22 cellular contexts compared by ENCODE assay signal in genomic region chr5:9699681-9700080, GRCh38.
"Had no signal": no experiment of that assay in that cellular context is flagged by ENCODE, and none has a peak within 500 bp of the region (broad histone marks: within the 10 kb centered on the region; RNA-seq: fewer than 3 reads in every experiment).

No MANE protein-coding gene starts in this region.

- H3K4me2 ChIP-seq: neural progenitor cell had no signal

- H3K27ac Mint-ChIP-seq: activated naive CD4-positive, alpha-beta T cell treated with anti-CD3 and anti-CD28 coated beads, Interleukin-2, amount 50 U/mL, for 72 hours; activated T-helper 17 cell treated with anti-CD3 and anti-CD28 coated beads, Interleukin-2, amount 50 U/mL, for 72 hours; naive thymus-derived CD8-positive, alpha-beta T cell; neural progenitor cell; stimulated activated naive CD8-positive, alpha-beta T cell treated with anti-CD3 and anti-CD28 coated beads, Interleukin-15, Interleukin-2, amounts not matched to agents 100 ng/mL and 50 ng/mL, for 24 hours; T-cell; T-helper 2 cell treated with Interferon-gamma antibody and Interleukin-4, amounts not matched to agents 5 μg/mL and 100 μg/mL, for 36 hours had no signal

- DNase-seq: activated CD4-positive, alpha-beta T cell treated with anti-CD3 and anti-CD28 coated beads for 1 hour; activated CD4-positive, alpha-beta T cell treated with anti-CD3 and anti-CD28 coated beads, Interleukin-2, amount 50 U/mL, for 1 hour; activated T-cell treated with anti-CD3 and anti-CD28 coated beads, Interleukin-2, amount 50 U/mL, for 1 hour; adrenal gland; cortex of kidney; effector CD4-positive, alpha-beta T cell; hippocampal formation; kidney glomerular epithelial cell; left lung; naive thymus-derived CD8-positive, alpha-beta T cell; psoas muscle; stimulated activated CD4-positive, alpha-beta T cell treated with anti-CD3 and anti-CD28 coated beads, Interleukin-12 subunit alpha, Interleukin-12 subunit beta, amount 100 ng/mL, for 4 hours; stimulated activated CD4-positive, alpha-beta T cell treated with anti-CD3 and anti-CD28 coated beads, Interleukin-4, amount 100 ng/mL, for 4 hours; T-cell had no signal

- H3K4me3 ChIP-seq: adrenal gland, left lung, lung, neural progenitor cell, psoas muscle, right atrium auricular region, tibial nerve had no signal

- H3K4me1 ChIP-seq: adrenal gland, left lung, neural progenitor cell, psoas muscle, right atrium auricular region, tibial nerve had no signal

- H3K27ac ChIP-seq: adrenal gland, left lung, neural progenitor cell, psoas muscle, right atrium auricular region, tibial nerve had no signal

- H3K4me1 Mint-ChIP-seq: activated T-helper 17 cell treated with anti-CD3 and anti-CD28 coated beads, Interleukin-2, amount 50 U/mL, for 72 hours; naive thymus-derived CD8-positive, alpha-beta T cell; T-cell had no signal

- H3K36me3 ChIP-seq: adrenal gland, left lung, neural progenitor cell, right atrium auricular region, tibial nerve had no signal

- H3K4me3 Mint-ChIP-seq: activated T-helper 17 cell treated with anti-CD3 and anti-CD28 coated beads, Interleukin-2, amount 50 U/mL, for 72 hours; naive thymus-derived CD8-positive, alpha-beta T cell; neural progenitor cell; stimulated activated naive CD8-positive, alpha-beta T cell treated with anti-CD3 and anti-CD28 coated beads, Interleukin-15, Interleukin-2, amounts not matched to agents 100 ng/mL and 50 ng/mL, for 24 hours; T-cell; T-helper 2 cell treated with Interferon-gamma antibody and Interleukin-4, amounts not matched to agents 5 μg/mL and 100 μg/mL, for 36 hours had no signal

- H3K9me3 Mint-ChIP-seq: neural progenitor cell; stimulated activated naive CD8-positive, alpha-beta T cell treated with anti-CD3 and anti-CD28 coated beads, Interleukin-15, Interleukin-2, amounts not matched to agents 100 ng/mL and 50 ng/mL, for 24 hours; T-helper 2 cell treated with Interferon-gamma antibody and Interleukin-4, amounts not matched to agents 5 μg/mL and 100 μg/mL, for 36 hours had no signal

- H3K9ac ChIP-seq: neural progenitor cell had no signal

- ATAC-seq: activated naive CD4-positive, alpha-beta T cell treated with anti-CD3 and anti-CD28 coated beads, Interleukin-2, amount 50 U/mL, for 72 hours; activated T-helper 17 cell treated with anti-CD3 and anti-CD28 coated beads, Interleukin-2, amount 50 U/mL, for 72 hours; left lung; naive thymus-derived CD8-positive, alpha-beta T cell; psoas muscle; T-cell had no signal

- H3K9me3 ChIP-seq: adrenal gland, left lung, psoas muscle, right atrium auricular region, tibial nerve had no signal

- H2AFZ ChIP-seq: neural progenitor cell had no signal

- H3K27me3 Mint-ChIP-seq: activated T-helper 17 cell treated with anti-CD3 and anti-CD28 coated beads, Interleukin-2, amount 50 U/mL, for 72 hours; stimulated activated naive CD8-positive, alpha-beta T cell treated with anti-CD3 and anti-CD28 coated beads, Interleukin-15, Interleukin-2, amounts not matched to agents 100 ng/mL and 50 ng/mL, for 24 hours; T-cell had no signal

- H3K27me3 ChIP-seq: adrenal gland, left lung, neural progenitor cell, right atrium auricular region, tibial nerve had no signal
